ENCODE assay signal across 25 cellular contexts in the genomic region with DNA sequence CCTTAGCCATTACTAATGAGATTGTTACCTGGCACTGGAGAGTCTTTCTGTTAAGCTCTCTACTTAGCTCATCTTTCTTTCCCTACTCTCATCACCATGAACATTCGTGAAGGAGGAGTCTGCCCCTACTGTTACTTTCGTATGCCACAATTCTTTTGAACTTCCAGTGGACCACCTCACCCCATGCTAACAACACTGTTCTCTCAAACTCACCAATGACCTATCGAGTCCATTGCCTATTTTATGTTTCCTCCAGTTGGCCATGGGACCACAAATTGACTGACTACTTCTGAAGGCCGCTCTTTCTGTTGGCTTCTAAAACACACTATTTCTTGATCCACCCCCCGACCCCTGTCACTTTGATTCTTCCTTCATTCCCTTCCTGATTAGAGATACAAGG.
"Had no signal": no experiment of that assay in that cellular context is flagged by ENCODE, and none has a peak within 500 bp of the region (broad histone marks: within the 10 kb centered on the region; RNA-seq: fewer than 3 reads in every experiment).

No MANE protein-coding gene starts in this region.

- DNase-seq: colonic mucosa; cortex of kidney; effector CD8-positive, alpha-beta T cell; effector memory CD8-positive, alpha-beta T cell; endodermal cell; erythroblast; esophagus squamous epithelium; foreskin fibroblast; foreskin melanocyte; gastrocnemius medialis; glutamatergic neuron; head of caudate nucleus; heart right ventricle; hypothalamus; left cardiac atrium; left lung; left ventricle myocardium superior; lower lobe of right lung; mesenchymal stem cell; mucosa of descending colon had no signal

- H3K4me1 Mint-ChIP-seq: endodermal cell, mesothelial cell of epicardium had no signal

- H3K27ac Mint-ChIP-seq: dendritic cell treated with granulocyte-macrophage colony-stimulating factor and Interleukin-4, amounts not matched to agents 40 ng/mL and 50 ng/mL, for 4 days; effector memory CD8-positive, alpha-beta T cell; endodermal cell; mesothelial cell of epicardium had no signal

- FAIRE-seq: endometrium, islet of Langerhans, keratinocyte had no signal

- H3K4me3 Mint-ChIP-seq: dendritic cell treated with granulocyte-macrophage colony-stimulating factor and Interleukin-4, amounts not matched to agents 40 ng/mL and 50 ng/mL, for 4 days; effector memory CD8-positive, alpha-beta T cell; endodermal cell; mesothelial cell of epicardium had no signal

- H3K9me3 Mint-ChIP-seq: dendritic cell treated with granulocyte-macrophage colony-stimulating factor and Interleukin-4, amounts not matched to agents 40 ng/mL and 50 ng/mL, for 4 days; effector memory CD8-positive, alpha-beta T cell; endodermal cell; mesothelial cell of epicardium had no signal
